ENCODE assay signal across 8 cellular contexts in the genomic region with DNA sequence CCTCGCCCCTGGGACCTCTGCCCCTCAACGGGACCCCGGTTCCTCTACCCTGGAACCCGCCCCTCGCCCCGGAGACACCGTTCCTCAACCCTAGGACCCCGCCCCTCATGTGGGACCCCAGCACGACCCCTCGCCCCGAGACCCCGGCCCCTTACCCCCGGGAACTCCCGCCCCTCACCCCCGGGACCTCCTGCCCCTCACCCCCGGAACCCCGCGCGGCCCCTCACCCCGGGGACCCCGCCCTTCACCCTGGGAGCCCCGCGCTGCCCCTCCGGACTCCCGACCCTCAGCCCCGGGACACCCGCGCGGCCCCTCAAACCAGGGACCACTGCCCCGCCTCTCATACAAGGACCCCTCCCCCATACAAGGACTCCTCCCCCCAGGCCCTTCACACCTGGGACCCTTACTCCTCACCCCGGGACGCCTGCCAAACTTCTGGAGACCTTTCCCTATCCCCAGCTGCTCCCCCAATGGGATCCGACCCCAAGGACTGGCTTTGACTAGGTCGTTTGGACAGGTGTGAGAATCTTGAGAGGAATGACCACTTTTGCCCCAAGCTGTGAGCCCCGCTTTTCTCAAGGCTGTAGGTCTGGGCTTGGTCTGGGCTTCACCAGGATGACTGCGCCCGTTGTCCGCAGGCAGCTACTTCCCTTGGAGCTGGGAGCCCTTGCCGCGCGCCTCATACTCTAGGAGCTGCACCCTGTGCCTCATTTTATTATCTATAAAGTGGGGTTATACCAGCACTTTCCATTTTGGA. TPM values are rescaled to one million over a fixed set of nuclear protein-coding genes. Genes with fewer than 3 reads are reported as not detected.
DNase-seq lines count a peak whose midpoint lies in the region; ATAC-seq and TF ChIP-seq lines count a peak whose summit lies in the region.

No MANE protein-coding gene starts in this region.

- H3K9ac ChIP-seq in neural cell (ENCODE audit: low read length), result peak overlapping the region; percentile 88

- TF ChIP-seq RAD21 in neural cell (conservative IDR thresholded peaks at IDR 0.05), result no peak

- H4K20me1 ChIP-seq in neural cell (ENCODE audit: insufficient read depth), result no peaks in the 10 kb centered on the region

- peak overlapping the region; percentile 54 for H3K4me2 ChIP-seq in neural cell (ENCODE audit: low read length)

- H2AFZ ChIP-seq in neural cell (ENCODE audit: low read depth, low read length), result peak overlapping the region; percentile 45

- H3K4me3 ChIP-seq in BE2C (ENCODE audit: low read depth, low read length), result peak overlapping the region; percentile 78
- H3K4me3 ChIP-seq in fibroblast of pulmonary artery (replicated peaks; ENCODE audit: low read depth, low read length), result peak overlapping the region; percentile 77
- peak overlapping the region; percentile 98 for H3K4me3 ChIP-seq in neural cell (ENCODE audit: low read length)

- TF ChIP-seq CTCF in BE2C (IDR thresholded peaks at IDR 0.05; ENCODE audit: low read depth, low read length) (no peak), fibroblast of pulmonary artery (IDR thresholded peaks at IDR 0.05; ENCODE audit: low read length, missing control alignments) (no peak), neural cell (IDR thresholded peaks at IDR 0.05; ENCODE audit: poor library complexity, severe bottlenecking) (no peak)

- no peaks in the 10 kb centered on the region for H3K9me2 ChIP-seq in neural cell (ENCODE audit: insufficient read depth, low read length)

- H3K36me3 ChIP-seq in BE2C (peaks cover 16% of the 10 kb centered on the region), KOPT-K1 (ENCODE audit: insufficient read depth, low read length) (peaks cover 43% of the 10 kb centered on the region), neural cell (ENCODE audit: insufficient read depth, low read length) (no peaks in the 10 kb centered on the region)

- no peaks in the 10 kb centered on the region for H3K27me3 ChIP-seq in BE2C
- H3K27me3 ChIP-seq in neural cell (ENCODE audit: insufficient read depth, low read depth, low read length), result no peaks in the 10 kb centered on the region

- no peak for TF ChIP-seq EP300 in neural cell (conservative IDR thresholded peaks at IDR 0.05; ENCODE audit: poor library complexity, severe bottlenecking)

- H3K4me1 ChIP-seq in BE2C, result peaks cover 6% of the 10 kb centered on the region

- peak; percentile 24 for DNase-seq in BE2C
- DNase-seq in activated T-cell treated with anti-CD3 and anti-CD28 coated beads for 48 hours (ENCODE audit: low read depth), result peak; percentile 12
- peak; percentile 46 for DNase-seq in fibroblast of pulmonary artery (ENCODE audit: low read depth)
- DNase-seq in NCI-H2029 (lab: John Stamatoyannopoulos, UW), result no peak

- ATAC-seq in GM18511 (IDR thresholded peaks at IDR 0.05; ENCODE audit: unreplicated experiment), result no peak
- ATAC-seq in GM21825 (IDR thresholded peaks at IDR 0.05; ENCODE audit: unreplicated experiment), result no peak

- peak overlapping the region; percentile 94 for H3K27ac ChIP-seq in KOPT-K1 (ENCODE audit: low read depth, low read length, poor library complexity, severe bottlenecking)
- H3K27ac ChIP-seq in neural cell (ENCODE audit: low read length), result no peak overlapping the region

- H3F3A ChIP-seq in neural cell (ENCODE audit: insufficient read depth, low read length, poor library complexity, severe bottlenecking), result no peaks in the 10 kb centered on the region

- H3K79me2 ChIP-seq in neural cell (replicated peaks; ENCODE audit: insufficient read depth, low read length), result peaks cover 30% of the 10 kb centered on the region

- H3K9me3 ChIP-seq in BE2C, result no peaks in the 10 kb centered on the region
- no peaks in the 10 kb centered on the region for H3K9me3 ChIP-seq in KOPT-K1 (ENCODE audit: insufficient read depth, low read length, poor library complexity, severe bottlenecking)
- no peaks in the 10 kb centered on the region for H3K9me3 ChIP-seq in neural cell (ENCODE audit: low read length)

TF ChIP-seq in neural cell, 6 proteins besides CTCF, POLR2A, EP300 and RAD21:
- no peak for TF ChIP-seq EZH2 (IDR thresholded peaks at IDR 0.05; ENCODE audit: borderline replicate concordance, insufficient read depth, low read length, poor library complexity, severe bottlenecking)
- no peak for TF ChIP-seq SMC3 (conservative IDR thresholded peaks at IDR 0.05; ENCODE audit: poor library complexity)
- TF ChIP-seq, protein P1, sequence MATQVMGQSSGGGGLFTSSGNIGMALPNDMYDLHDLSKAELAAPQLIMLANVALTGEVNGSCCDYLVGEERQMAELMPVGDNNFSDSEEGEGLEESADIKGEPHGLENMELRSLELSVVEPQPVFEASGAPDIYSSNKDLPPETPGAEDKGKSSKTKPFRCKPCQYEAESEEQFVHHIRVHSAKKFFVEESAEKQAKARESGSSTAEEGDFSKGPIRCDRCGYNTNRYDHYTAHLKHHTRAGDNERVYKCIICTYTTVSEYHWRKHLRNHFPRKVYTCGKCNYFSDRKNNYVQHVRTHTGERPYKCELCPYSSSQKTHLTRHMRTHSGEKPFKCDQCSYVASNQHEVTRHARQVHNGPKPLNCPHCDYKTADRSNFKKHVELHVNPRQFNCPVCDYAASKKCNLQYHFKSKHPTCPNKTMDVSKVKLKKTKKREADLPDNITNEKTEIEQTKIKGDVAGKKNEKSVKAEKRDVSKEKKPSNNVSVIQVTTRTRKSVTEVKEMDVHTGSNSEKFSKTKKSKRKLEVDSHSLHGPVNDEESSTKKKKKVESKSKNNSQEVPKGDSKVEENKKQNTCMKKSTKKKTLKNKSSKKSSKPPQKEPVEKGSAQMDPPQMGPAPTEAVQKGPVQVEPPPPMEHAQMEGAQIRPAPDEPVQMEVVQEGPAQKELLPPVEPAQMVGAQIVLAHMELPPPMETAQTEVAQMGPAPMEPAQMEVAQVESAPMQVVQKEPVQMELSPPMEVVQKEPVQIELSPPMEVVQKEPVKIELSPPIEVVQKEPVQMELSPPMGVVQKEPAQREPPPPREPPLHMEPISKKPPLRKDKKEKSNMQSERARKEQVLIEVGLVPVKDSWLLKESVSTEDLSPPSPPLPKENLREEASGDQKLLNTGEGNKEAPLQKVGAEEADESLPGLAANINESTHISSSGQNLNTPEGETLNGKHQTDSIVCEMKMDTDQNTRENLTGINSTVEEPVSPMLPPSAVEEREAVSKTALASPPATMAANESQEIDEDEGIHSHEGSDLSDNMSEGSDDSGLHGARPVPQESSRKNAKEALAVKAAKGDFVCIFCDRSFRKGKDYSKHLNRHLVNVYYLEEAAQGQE (IDR thresholded peaks at IDR 0.05; ENCODE audit: borderline replicate concordance), result no peak
- no peak for TF ChIP-seq TAF1 (IDR thresholded peaks at IDR 0.05; ENCODE audit: low read depth)
- no peak for TF ChIP-seq POLR2AphosphoS5 (IDR thresholded peaks at IDR 0.05)
- TF ChIP-seq MXI1 (conservative IDR thresholded peaks at IDR 0.05; ENCODE audit: poor library complexity, severe bottlenecking), result no peak

RNA-seq across cellular contexts. Expression of a gene that starts 0.8 kb away (rescaled TPM):
- polyA plus RNA-seq in BE2C (2012; ENCODE audit: insufficient read depth, insufficient read length, low read depth), result 15.9 TPM
- 45.0 and 53.4 TPM in 2 replicates for polyA plus RNA-seq in neural cell
- polyA minus RNA-seq in neural cell, result 45.8 and 55.3 TPM in 2 replicates
